ENCODE assay signal across 1 cellular context in genomic region chr14:65044596-65044959, GRCh38.
A peak's percentile ranks its signal among the peaks of the same experiment; 100 is the strongest.
TF ChIP-seq lines count a peak whose summit lies in the region.

No MANE protein-coding gene starts in this region.

TF ChIP-seq in K562, 482 proteins besides CTCF, POLR2A, EP300 and RAD21 (continued from another document and continues in another):
- TF ChIP-seq ZBTB5 (IDR thresholded peaks at IDR 0.05) (no peak), TCF7L2 (IDR thresholded peaks at IDR 0.05; ENCODE audit: low read depth, low read length) (no peak), ATF1 (CRISPR knock-in tag; IDR thresholded peaks at IDR 0.05) (no peak), ATF1 (tag; IDR thresholded peaks at IDR 0.05) (no peak), RBM17 (IDR thresholded peaks at IDR 0.05; ENCODE audit: borderline replicate concordance, low read depth, low read length) (no peak), ZMIZ1 (IDR thresholded peaks at IDR 0.05; ENCODE audit: low read depth in 2 of 2, low read length in 2 of 2) (peak in 1 of 2 experiments; percentile 81; a peak in 2 of 4 replicates), IRF9 (tag; IDR thresholded peaks at IDR 0.05) (peak; percentile 63; the same call in 1 of the 2 replicates), CAMTA2 (CRISPR knock-in tag; conservative IDR thresholded peaks at IDR 0.05) (no peak), GTF2F1 (IDR thresholded peaks at IDR 0.05; ENCODE audit: low read depth, low read length) (no peak), MXD1 (CRISPR knock-in tag; IDR thresholded peaks at IDR 0.05; ENCODE audit: borderline replicate concordance, poor library complexity, severe bottlenecking) (no peak), ZNF586 (CRISPR knock-in tag; conservative IDR thresholded peaks at IDR 0.05) (no peak), FOXM1 (IDR thresholded peaks at IDR 0.05; ENCODE audit: low read depth) (peak; percentile 51; the same call in 1 of the 2 replicates), FOXM1 (CRISPR knock-in tag; IDR thresholded peaks at IDR 0.05; ENCODE audit: low read depth) (no peak), ZBTB1 (CRISPR knock-in tag; IDR thresholded peaks at IDR 0.05; ENCODE audit: borderline replicate concordance, low read depth) (no peak), ETS1 (conservative IDR thresholded peaks at IDR 0.05; ENCODE audit: control insufficient read depth, low read depth, low read length) (peak; percentile 62; the same call in 1 of the 2 replicates), RERE (CRISPR knock-in tag; IDR thresholded peaks at IDR 0.05; ENCODE audit: borderline replicate concordance) (no peak), TCF7 (IDR thresholded peaks at IDR 0.05; ENCODE audit: borderline replicate concordance) (peak; percentile 39; the same call in 1 of the 2 replicates), E2F4 (CRISPR knock-in tag; IDR thresholded peaks at IDR 0.05; ENCODE audit: low read depth) (no peak), XRCC3 (IDR thresholded peaks at IDR 0.05) (no peak), CHD1 (IDR thresholded peaks at IDR 0.05; ENCODE audit: low read length) (no peak), CBFA2T2 (conservative IDR thresholded peaks at IDR 0.05) (peak; percentile 77), CEBPZ (IDR thresholded peaks at IDR 0.05; ENCODE audit: borderline replicate concordance, low read depth, low read length) (no peak), ELF2 (CRISPR knock-in tag; IDR thresholded peaks at IDR 0.05) (no peak), MAFK (IDR thresholded peaks at IDR 0.05; ENCODE audit: low read length) (no peak), ZFX (CRISPR knock-in tag; IDR thresholded peaks at IDR 0.05) (no peak), SMAD4 (CRISPR knock-in tag; conservative IDR thresholded peaks at IDR 0.05) (peak; percentile 77), ZC3H4 (CRISPR knock-in tag; IDR thresholded peaks at IDR 0.05; ENCODE audit: borderline replicate concordance) (no peak), TBL1XR1 (IDR thresholded peaks at IDR 0.05; ENCODE audit: low read length in 2 of 2) (0 out of 4 replicates have a peak, but pooled peaks of 1 of the 2 experiments have one; percentile 23), ELF4 (CRISPR knock-in tag; IDR thresholded peaks at IDR 0.05) (peak; percentile 79; the same call in 1 of the 2 replicates), GATA2 (CRISPR knock-in tag; IDR thresholded peaks at IDR 0.05) (no peak; the same call in 1 of the 2 replicates), ZBTB26 (CRISPR knock-in tag; IDR thresholded peaks at IDR 0.05) (no peak), POLR2AphosphoS2 (IDR thresholded peaks at IDR 0.05; ENCODE audit: low read length) (no peak), USF1 (CRISPR knock-in tag; IDR thresholded peaks at IDR 0.05) (no peak), MBD1 (CRISPR knock-in tag; IDR thresholded peaks at IDR 0.05) (no peak)
